In the genomic region with DNA sequence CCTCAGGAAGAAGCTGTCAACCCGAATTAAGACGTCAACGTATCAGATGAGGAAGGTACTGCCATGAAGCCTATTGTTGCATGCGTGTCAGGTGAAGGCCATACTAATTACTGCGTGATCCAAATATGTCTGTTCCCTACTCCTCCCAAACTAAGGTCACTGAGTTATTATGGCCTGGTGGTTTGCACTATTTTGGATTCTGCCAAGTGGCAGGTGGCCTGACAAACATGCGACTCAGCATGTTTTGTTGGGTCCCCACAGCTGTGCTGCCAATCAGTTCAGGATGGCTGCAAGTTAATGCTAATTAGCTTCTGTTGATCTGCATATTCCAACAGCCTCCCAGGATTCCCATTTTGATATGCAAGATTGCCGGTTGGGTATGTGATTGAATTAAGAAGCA, we compare ENCODE assay signal across 18 cellular contexts.
DNase-seq lines count a peak whose midpoint lies in the region; ATAC-seq and TF ChIP-seq lines count a peak whose summit lies in the region.
"Had no signal": no experiment of that assay in that cellular context is flagged by ENCODE, and none has a peak within 500 bp of the region (broad histone marks: within the 10 kb centered on the region; RNA-seq: fewer than 3 reads in every experiment).

No MANE protein-coding gene starts in this region.

- TF ChIP-seq POLR2A in spleen (IDR thresholded peaks at IDR 0.05), result no peak

- no peaks in the 10 kb centered on the region for H3K27me3 ChIP-seq in SJCRH30
- H3K27me3 ChIP-seq in spleen (replicated peaks in 1 of 7), result no peaks in the 10 kb centered on the region
- H3K27me3 ChIP-seq: BE2C, MG63 had no signal

- intact Hi-C loops in spleen (cut with DNase I; ENCODE audit: low total_unique reads), result no loop called here

- H3K36me3 ChIP-seq in SJCRH30, result no peaks in the 10 kb centered on the region
- no peaks in the 10 kb centered on the region for H3K36me3 ChIP-seq in spleen
- H3K36me3 ChIP-seq: BE2C, MG63 had no signal

- TF ChIP-seq CTCF in spleen (IDR thresholded peaks at IDR 0.05 in 8 of 11, conservative IDR thresholded peaks at IDR 0.05 in 3 of 11), result no peak

- 79 to 89% (median 85%) methylated on average over 7 of the region's 7 CpGs for WGBS in spleen, 5 donors

- peaks cover 14% of the 10 kb centered on the region for H3K4me1 ChIP-seq in SJCRH30
- H3K4me1 ChIP-seq in spleen, result no peaks in the 10 kb centered on the region
- H3K4me1 ChIP-seq: BE2C had no signal

- ATAC-seq in HG03520 (IDR thresholded peaks at IDR 0.05; ENCODE audit: unreplicated experiment), result no peak

- H3K27ac ChIP-seq in SJCRH30, result peak overlapping the region; percentile 60
- H3K27ac ChIP-seq in spleen, result no peak overlapping the region

- DNase-seq in NCI-H526 (lab: John Stamatoyannopoulos, UW) (peak; percentile 23 to 62), NCI-H526 treated with DMSO at 0.1 percent for 48 hours (lab: John Stamatoyannopoulos, UW) (no peak), NCI-H2171 (lab: John Stamatoyannopoulos, UW) (peak; percentile 42), SJCRH30 (peak; percentile 77 to 87), renal cortical epithelial cell (ENCODE audit: low read depth) (peak; percentile 4), cerebellar cortex (ENCODE audit: low spot score) (no peak), spleen (no peak)
- DNase-seq: 8988T; BE2C; CD4-positive, alpha-beta memory T cell; DMS79 treated with DMSO at 0.1 percent for 48 hours; KG1; MG63; NCI-H1092; NCI-H146; NCI-H2107; NCI-H345 had no signal

- H3K9me3 ChIP-seq in SJCRH30 (replicated peaks), result no peaks in the 10 kb centered on the region
- peaks cover 2 to 23% (median 13%) of the 10 kb centered on the region in 8 donors for H3K9me3 ChIP-seq in spleen
- H3K9me3 ChIP-seq: BE2C, MG63 had no signal

- H3K4me3 ChIP-seq in SJCRH30, result peak overlapping the region; percentile 40
- no peak overlapping the region for H3K4me3 ChIP-seq in spleen
- H3K4me3 ChIP-seq: MG63 had no signal

Comparison
In these comparisons a context has a peak if more than half of its experiments do, and no peak if none do; other contexts are left out.
1. DNase-seq: peak in NCI-H526 (2 of 2), NCI-H2171 (single experiment), SJCRH30 (2 of 2) and renal cortical epithelial cell (single experiment); none in NCI-H526 treated with DMSO at 0.1 percent for 48 hours (single experiment), cerebellar cortex (single experiment) and spleen (single experiment).